In genomic region chr9:1009101-1009707, GRCh38 we compare ENCODE assay signal across 8 cellular contexts. TPM values are rescaled to one million over a fixed set of nuclear protein-coding genes. Genes with fewer than 3 reads are reported as not detected.
DNase-seq lines count a peak whose midpoint lies in the region; ATAC-seq and TF ChIP-seq lines count a peak whose summit lies in the region.

No MANE protein-coding gene starts in this region.

- no peak overlapping the region for H4K8ac ChIP-seq in trophoblast cell (ENCODE audit: low read depth, low read length)

- H3K4me3 ChIP-seq in trophoblast cell (ENCODE audit: low read depth, low read length) (no peak overlapping the region), upper lobe of right lung (no peak overlapping the region)

- H3K79me1 ChIP-seq in trophoblast cell (ENCODE audit: low read length): no peaks in the 10 kb centered on the region

- DNase-seq in GM03348 (ENCODE audit: low spot score) (peak; percentile 87), KG1 (lab: John Stamatoyannopoulos, UW) (peak; percentile 59), SHP77 (lab: John Stamatoyannopoulos, UW) (peak; percentile 29 to 36), globus pallidus (ENCODE audit: low spot score) (peak; percentile 78), trophoblast cell (peak; percentile 73 to 93), upper lobe of right lung (peak; percentile 90)
- peak; percentile 62 for DNase-seq in activated effector memory CD4-positive, alpha-beta T cell treated with Interleukin-2 at 50 U/mL for 16 hours

- no peak overlapping the region for H3K27ac ChIP-seq in trophoblast cell (ENCODE audit: low read depth, low read length)
- no peak overlapping the region for H3K27ac ChIP-seq in upper lobe of right lung

- TF ChIP-seq CTCF in upper lobe of right lung (IDR thresholded peaks at IDR 0.05): peak; percentile 99

- H2AK5ac ChIP-seq in trophoblast cell (ENCODE audit: low read length): no peak overlapping the region

- H2AFZ ChIP-seq in trophoblast cell (ENCODE audit: insufficient read depth, low read length, poor library complexity): no peak overlapping the region

- no peaks in the 10 kb centered on the region for H3K4me1 ChIP-seq in trophoblast cell (ENCODE audit: control insufficient read depth in 1 of 2, insufficient read depth in 2 of 2, low read length in 2 of 2)
- H3K4me1 ChIP-seq in upper lobe of right lung: no peaks in the 10 kb centered on the region

- no CpG with 5 or more reads among the region's 14 CpGs for WGBS in trophoblast cell (ENCODE audit: extremely low coverage, insufficient coverage, insufficient read length)

- no peak overlapping the region for H3K4ac ChIP-seq in trophoblast cell (ENCODE audit: low read depth, low read length)

- H3K36me3 ChIP-seq in trophoblast cell (ENCODE audit: control insufficient read depth in 1 of 2, insufficient read depth in 2 of 2, low read length in 2 of 2) (no peaks in the 10 kb centered on the region), upper lobe of right lung (no peaks in the 10 kb centered on the region)

- H4K12ac ChIP-seq in trophoblast cell (ENCODE audit: low read depth, low read length): no peak overlapping the region

- H3K23ac ChIP-seq in trophoblast cell (ENCODE audit: low read length): no peak overlapping the region

- H3K14ac ChIP-seq in trophoblast cell (ENCODE audit: low read length): no peak overlapping the region

- H3K27me3 ChIP-seq in trophoblast cell (ENCODE audit: insufficient read depth, low read length): no peaks in the 10 kb centered on the region
- no peaks in the 10 kb centered on the region for H3K27me3 ChIP-seq in upper lobe of right lung

- H3K9me3 ChIP-seq in trophoblast cell (ENCODE audit: insufficient read depth, low read depth, low read length) (no peaks in the 10 kb centered on the region), upper lobe of right lung (no peaks in the 10 kb centered on the region)

- no peak overlapping the region for H3K18ac ChIP-seq in trophoblast cell (ENCODE audit: low read length)

- H3K9ac ChIP-seq in trophoblast cell (ENCODE audit: low read length): no peak overlapping the region

- H2BK5ac ChIP-seq in trophoblast cell (ENCODE audit: low read depth, low read length, poor library complexity): no peak overlapping the region

- H3K4me2 ChIP-seq in trophoblast cell (ENCODE audit: low read length): no peak overlapping the region

- H2BK12ac ChIP-seq in trophoblast cell (ENCODE audit: low read length): no peak overlapping the region

- no peaks in the 10 kb centered on the region for H3K79me2 ChIP-seq in trophoblast cell (ENCODE audit: control insufficient read depth, insufficient read depth, low read length, poor library complexity)

- H4K91ac ChIP-seq in trophoblast cell (ENCODE audit: low read depth, low read length): no peak overlapping the region

- peak; percentile 88 for ATAC-seq in GM21786 (IDR thresholded peaks at IDR 0.05; ENCODE audit: unreplicated experiment)
- peak; percentile 97 for ATAC-seq in upper lobe of right lung

- intact Hi-C loops in upper lobe of right lung (cut with DNase I): loop anchor here (5.0 kb wide), 1 partner anchor 117 kb away; no protein-coding TSS in a partner anchor

- no peak overlapping the region for H2BK120ac ChIP-seq in trophoblast cell (ENCODE audit: insufficient read depth, low read length, poor library complexity)

RNA-seq across cellular contexts. Expression of gene DMRT3, which starts 32.7 kb away (rescaled TPM):
- polyA plus RNA-seq in trophoblast cell (2013): 0.65 and 0.83 TPM in 2 replicates
- not detected for total RNA-seq in upper lobe of right lung

RNA-seq across cellular contexts. Expression of gene DMRT2, which starts 41.0 kb away (rescaled TPM):
- polyA plus RNA-seq in trophoblast cell (2013): 0.07 TPM in 1 of 2 replicates, not detected in the other
- 0.46 TPM for total RNA-seq in upper lobe of right lung

Comparison
In these comparisons a context has a peak if more than half of its experiments do, and no peak if none do; other contexts are left out.
1. DNase-seq: peak in every context shown above with its lines; median percentile 90 in upper lobe of right lung; 87 in GM03348; 83 in trophoblast cell; 78 in globus pallidus; 62 in activated effector memory CD4-positive, alpha-beta T cell treated with Interleukin-2 at 50 U/mL for 16 hours; 59 in KG1; 32 in SHP77.